Comparison of ENCODE assay signal across 1 cellular context in the genomic region with DNA sequence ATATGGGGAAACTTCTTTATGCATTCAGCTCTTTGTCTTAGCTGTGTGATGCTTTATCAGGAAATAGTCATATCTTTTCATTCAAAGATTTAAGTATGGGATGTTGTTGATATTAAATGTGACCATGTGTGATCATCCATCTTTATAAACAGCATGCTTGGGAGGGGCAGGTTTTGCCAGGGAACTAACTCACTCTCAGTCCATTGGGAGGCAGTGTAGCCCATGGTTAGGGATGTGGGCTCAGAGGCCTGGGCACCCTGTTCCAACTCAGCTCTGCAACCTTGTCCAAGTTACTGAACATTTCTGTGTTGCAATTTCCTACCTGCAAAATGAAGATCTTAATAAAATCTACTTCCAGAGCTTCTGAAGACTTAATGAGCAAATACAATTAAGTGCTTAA.
TF ChIP-seq lines count a peak whose summit lies in the region.

No MANE protein-coding gene starts in this region.

TF ChIP-seq in GM23338, 12 proteins besides CTCF, POLR2A, EP300 and RAD21 (continued from another document):
- no peak for TF ChIP-seq ZNF331 (CRISPR knock-in tag; IDR thresholded peaks at IDR 0.05; ENCODE audit: low read depth)
- TF ChIP-seq, protein P1, sequence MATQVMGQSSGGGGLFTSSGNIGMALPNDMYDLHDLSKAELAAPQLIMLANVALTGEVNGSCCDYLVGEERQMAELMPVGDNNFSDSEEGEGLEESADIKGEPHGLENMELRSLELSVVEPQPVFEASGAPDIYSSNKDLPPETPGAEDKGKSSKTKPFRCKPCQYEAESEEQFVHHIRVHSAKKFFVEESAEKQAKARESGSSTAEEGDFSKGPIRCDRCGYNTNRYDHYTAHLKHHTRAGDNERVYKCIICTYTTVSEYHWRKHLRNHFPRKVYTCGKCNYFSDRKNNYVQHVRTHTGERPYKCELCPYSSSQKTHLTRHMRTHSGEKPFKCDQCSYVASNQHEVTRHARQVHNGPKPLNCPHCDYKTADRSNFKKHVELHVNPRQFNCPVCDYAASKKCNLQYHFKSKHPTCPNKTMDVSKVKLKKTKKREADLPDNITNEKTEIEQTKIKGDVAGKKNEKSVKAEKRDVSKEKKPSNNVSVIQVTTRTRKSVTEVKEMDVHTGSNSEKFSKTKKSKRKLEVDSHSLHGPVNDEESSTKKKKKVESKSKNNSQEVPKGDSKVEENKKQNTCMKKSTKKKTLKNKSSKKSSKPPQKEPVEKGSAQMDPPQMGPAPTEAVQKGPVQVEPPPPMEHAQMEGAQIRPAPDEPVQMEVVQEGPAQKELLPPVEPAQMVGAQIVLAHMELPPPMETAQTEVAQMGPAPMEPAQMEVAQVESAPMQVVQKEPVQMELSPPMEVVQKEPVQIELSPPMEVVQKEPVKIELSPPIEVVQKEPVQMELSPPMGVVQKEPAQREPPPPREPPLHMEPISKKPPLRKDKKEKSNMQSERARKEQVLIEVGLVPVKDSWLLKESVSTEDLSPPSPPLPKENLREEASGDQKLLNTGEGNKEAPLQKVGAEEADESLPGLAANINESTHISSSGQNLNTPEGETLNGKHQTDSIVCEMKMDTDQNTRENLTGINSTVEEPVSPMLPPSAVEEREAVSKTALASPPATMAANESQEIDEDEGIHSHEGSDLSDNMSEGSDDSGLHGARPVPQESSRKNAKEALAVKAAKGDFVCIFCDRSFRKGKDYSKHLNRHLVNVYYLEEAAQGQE (IDR thresholded peaks at IDR 0.05; ENCODE audit: unreplicated experiment), result no peak
